8 cellular contexts compared by ENCODE assay signal in the genomic region with DNA sequence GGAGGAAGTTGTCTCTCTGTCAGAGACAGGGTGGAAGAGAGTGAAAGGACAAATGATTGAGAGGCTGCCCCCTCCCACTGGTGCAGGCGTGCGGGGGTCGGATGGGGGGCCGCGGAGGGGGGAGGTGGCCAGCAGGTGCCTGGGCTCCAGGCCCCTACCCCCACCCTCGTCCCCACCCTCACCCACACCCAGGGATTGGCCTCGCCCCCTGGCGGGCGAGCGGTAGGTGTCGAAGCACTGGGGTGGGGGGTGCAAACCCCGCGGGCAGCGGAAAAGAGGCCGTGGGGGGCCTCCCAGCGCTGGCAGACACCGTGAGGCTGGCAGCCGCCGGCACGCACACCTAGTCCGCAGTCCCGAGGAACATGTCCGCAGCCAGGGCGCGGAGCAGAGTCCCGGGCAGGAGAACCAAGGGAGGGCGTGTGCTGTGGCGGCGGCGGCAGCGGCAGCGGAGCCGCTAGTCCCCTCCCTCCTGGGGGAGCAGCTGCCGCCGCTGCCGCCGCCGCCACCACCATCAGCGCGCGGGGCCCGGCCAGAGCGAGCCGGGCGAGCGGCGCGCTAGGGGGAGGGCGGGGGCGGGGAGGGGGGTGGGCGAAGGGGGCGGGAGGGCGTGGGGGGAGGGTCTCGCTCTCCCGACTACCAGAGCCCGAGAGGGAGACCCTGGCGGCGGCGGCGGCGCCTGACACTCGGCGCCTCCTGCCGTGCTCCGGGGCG. TPM values are rescaled to one million over a fixed set of nuclear protein-coding genes. Genes with fewer than 3 reads are reported as not detected.
DNase-seq lines count a peak whose midpoint lies in the region; ATAC-seq and TF ChIP-seq lines count a peak whose summit lies in the region.

Gene KAT2B (plus strand): TSS at position 682 of the 711 bp plus-strand sequence. CDS start 32 bp downstream, outside the sequence.

- TF ChIP-seq CTCF in gastroesophageal sphincter (IDR thresholded peaks at IDR 0.05), result peak; percentile 63 to 88 (median 72)

- TF ChIP-seq POLR2A in gastroesophageal sphincter (IDR thresholded peaks at IDR 0.05), result peak; percentile 53 to 68

- peaks cover 9% of the 10 kb centered on the region; the same call in 1 of the 2 replicates for H3K4me1 ChIP-seq in SJCRH30
- H3K4me1 ChIP-seq in gastroesophageal sphincter, result peaks cover 3 to 53% (median 17%) of the 10 kb centered on the region in 3 donors

- 0% methylated on average over 10 of the region's 66 CpGs; no CpG with 5 or more reads in 1 of the 2 donors for WGBS in gastroesophageal sphincter (ENCODE audit: low coverage in 1 of 2), 2 donors

- TF ChIP-seq EP300 in gastroesophageal sphincter (IDR thresholded peaks at IDR 0.05), result no peak

- DNase-seq in DMS153 treated with DMSO at 0.1 percent for 48 hours (lab: John Stamatoyannopoulos, UW; ENCODE audit: unreplicated experiment) (peak; percentile 12), HuH-7.5 (ENCODE audit: low spot score) (peak; percentile 90), SJCRH30 (peak; percentile 44 to 64), nucleus accumbens (lab: John Stamatoyannopoulos, UW) (peak in 55 of 56 donors; percentile 16 to 90 (median 79))
- DNase-seq in activated naive CD4-positive, alpha-beta T cell treated with Interleukin-2 at 50 U/mL for 16 hours, result peak; percentile 86

- H3K4me3 ChIP-seq in SJCRH30 (peak within 1 kb of the TSS; percentile 81), gastroesophageal sphincter (peak within 1 kb of the TSS; percentile 44 to 69)

- H3K9me3 ChIP-seq in SJCRH30 (replicated peaks), result no peaks in the 10 kb centered on the region
- no peaks in the 10 kb centered on the region for H3K9me3 ChIP-seq in gastroesophageal sphincter

- no peaks in the 10 kb centered on the region for H3K36me3 ChIP-seq in SJCRH30
- H3K36me3 ChIP-seq in gastroesophageal sphincter, result no peaks in the 10 kb centered on the region

- ATAC-seq in GM21390 (IDR thresholded peaks at IDR 0.05; ENCODE audit: unreplicated experiment) (peak; percentile 59), gastroesophageal sphincter (peak; percentile 83)

- no peaks in the 10 kb centered on the region for H3K27me3 ChIP-seq in SJCRH30
- H3K27me3 ChIP-seq in gastroesophageal sphincter, result no peaks in the 10 kb centered on the region

- H3K27ac ChIP-seq in SJCRH30 (peak within 1 kb of the TSS; percentile 47; the same call in 1 of the 2 replicates), gastroesophageal sphincter (peak within 1 kb of the TSS; percentile 77 to 99 (median 98)), temporal lobe (ENCODE audit: low read depth, low read length) (peak within 1 kb of the TSS; percentile 98)

RNA-seq across cellular contexts. Expression of gene KAT2B, which starts in this region (rescaled TPM):
- total RNA-seq in SJCRH30 (2014; rRNA removed; shearing (Covaris generic)), result 5.0 and 5.3 TPM in 2 replicates
- 10 to 100 TPM; 30.8 to 57.3 (median 44.0) TPM for total RNA-seq in gastroesophageal sphincter
- 14.5 TPM for total RNA-seq in temporal lobe

Comparison
In these comparisons a context has a peak if more than half of its experiments do, and no peak if none do; other contexts are left out.
1. Peak in every context shown above with its lines: DNase-seq, ATAC-seq, H3K4me3 ChIP-seq and H3K27ac ChIP-seq.
2. DNase-seq: peak in every context shown above with its lines; median percentile 90 in HuH-7.5; 86 in activated naive CD4-positive, alpha-beta T cell treated with Interleukin-2 at 50 U/mL for 16 hours; 79 in nucleus accumbens; 54 in SJCRH30; 12 in DMS153 treated with DMSO at 0.1 percent for 48 hours.
3. H3K27ac ChIP-seq: peak in every context shown above with its lines; median percentile 98 in temporal lobe; 98 in gastroesophageal sphincter; 47 in SJCRH30.